Comparison of ENCODE assay signal across 23 cellular contexts in the genomic region with DNA sequence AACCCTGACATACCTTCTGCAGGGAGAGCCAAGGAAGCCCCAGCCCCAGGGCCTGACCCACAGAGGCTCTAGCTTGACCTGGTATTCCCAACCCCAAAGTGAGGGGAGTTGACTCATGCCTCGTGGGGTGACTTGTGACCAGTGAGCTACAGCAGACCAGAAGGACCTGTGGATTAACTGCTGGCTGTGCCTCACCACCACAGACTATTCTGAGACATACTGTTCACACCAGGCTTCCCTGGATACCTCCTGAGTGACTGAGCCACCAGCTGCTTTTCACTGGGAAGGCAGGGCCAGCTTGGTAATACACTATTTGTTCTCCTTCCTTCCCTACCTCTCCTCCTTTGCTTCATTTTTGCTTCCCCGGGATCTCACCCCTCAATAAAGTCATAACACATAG.
"Had no signal": no experiment of that assay in that cellular context is flagged by ENCODE, and none has a peak within 500 bp of the region (broad histone marks: within the 10 kb centered on the region; RNA-seq: fewer than 3 reads in every experiment).

No MANE protein-coding gene starts in this region.

- ATAC-seq: activated CD8-positive, alpha-beta T cell treated with anti-CD3 and anti-CD28 coated beads for 36 hours; activated naive CD4-positive, alpha-beta T cell treated with anti-CD3 and anti-CD28 coated beads, Interleukin-2, amount 50 U/mL, for 72 hours; activated T-cell treated with anti-CD3 and anti-CD28 coated beads, Interleukin-2, amount 50 U/mL, for 4 hours; lower lobe of right lung; WTC11 had no signal

- H3K27ac ChIP-seq: breast epithelium, esophagus muscularis mucosa, heart right ventricle, lower lobe of right lung, neutrophil, ovary, prostate gland, sigmoid colon, testis, transverse colon had no signal

- DNase-seq: activated CD4-positive, alpha-beta T cell treated with anti-CD3 and anti-CD28 coated beads for 1 hour; activated CD4-positive, alpha-beta T cell treated with anti-CD3 and anti-CD28 coated beads, Interleukin-2, amount 50 U/mL, for 1 hour; activated CD8-positive, alpha-beta T cell treated with anti-CD3 and anti-CD28 coated beads for 36 hours; activated T-cell treated with anti-CD3 and anti-CD28 coated beads, Interleukin-2, amount 50 U/mL, for 4 hours; foreskin melanocyte; heart right ventricle; lower lobe of right lung; mesenchymal stem cell; nephron progenitor cell; ovary; sigmoid colon; stimulated activated CD4-positive, alpha-beta T cell treated with anti-CD3 and anti-CD28 coated beads, Interleukin-15, amount 100 ng/mL, for 24 hours; stimulated activated CD4-positive, alpha-beta T cell treated with anti-CD3 and anti-CD28 coated beads, Interleukin-2, amount 100 ng/mL, for 24 hours; stimulated activated naive CD4-positive, alpha-beta T cell; T-helper 2 cell; testis; transverse colon had no signal

- H3K4me1 ChIP-seq: breast epithelium, prostate gland, testis, transverse colon had no signal

- H3K9me3 ChIP-seq: breast epithelium, esophagus muscularis mucosa, heart right ventricle, lower lobe of right lung, neutrophil, ovary, prostate gland, sigmoid colon, testis, transverse colon had no signal

- H3K4me3 ChIP-seq: breast epithelium, esophagus muscularis mucosa, heart right ventricle, lower lobe of right lung, ovary, prostate gland, sigmoid colon, testis, transverse colon had no signal

- H3K36me3 ChIP-seq: breast epithelium, heart right ventricle, lower lobe of right lung, neutrophil, ovary, prostate gland, sigmoid colon, transverse colon had no signal

- H3K27me3 ChIP-seq: ovary, testis had no signal
